12 cellular contexts compared by ENCODE assay signal in genomic region chr7:46215987-46216567, GRCh38.
A peak's percentile ranks its signal among the peaks of the same experiment; 100 is the strongest.
DNase-seq lines count a peak whose midpoint lies in the region; ATAC-seq and TF ChIP-seq lines count a peak whose summit lies in the region.
"Had no signal": no experiment of that assay in that cellular context is flagged by ENCODE, and none has a peak within 500 bp of the region (broad histone marks: within the 10 kb centered on the region; RNA-seq: fewer than 3 reads in every experiment).

No MANE protein-coding gene starts in this region.

- no peak overlapping the region for H3K27ac ChIP-seq in gastrocnemius medialis

- intact Hi-C loops in MCF 10A (cut with micrococcal nuclease) (no loop called here), gastrocnemius medialis (cut with DNase I; ENCODE audit: low total_unique reads) (no loop called here)

- no peak overlapping the region for H3K4me3 ChIP-seq in gastrocnemius medialis

- no peaks in the 10 kb centered on the region for H3K36me3 ChIP-seq in gastrocnemius medialis

- H3K9me3 Mint-ChIP-seq in MCF 10A (ENCODE audit: unreplicated experiment): no peaks in the 10 kb centered on the region
- H3K9me3 Mint-ChIP-seq in activated naive CD8-positive, alpha-beta T cell treated with anti-CD3 and anti-CD28 coated beads for 36 hours: no peaks in the 10 kb centered on the region
- H3K9me3 Mint-ChIP-seq in stimulated activated naive B cell treated with anti-CD40 and anti-IgM and Interleukin-4, amounts not matched to agents 10 μg/mL and 1 μg/mL and 100 μg/mL, for 72 hours: peaks cover 0 to 8% of the 10 kb centered on the region in 2 donors
- H3K9me3 Mint-ChIP-seq: T-helper 1 cell treated with Interleukin-12 subunit alpha and Interleukin-12 subunit beta and Interleukin-4 antibody, amounts not matched to agents 30 μg/mL and 1 μg/mL, for 36 hours had no signal

- no peak for TF ChIP-seq POLR2A in gastrocnemius medialis (IDR thresholded peaks at IDR 0.05)

- DNase-seq in NCI-H128 (lab: John Stamatoyannopoulos, UW; ENCODE audit: unreplicated experiment) (peak; percentile 23), MCF 10A (ENCODE audit: unreplicated experiment) (peak; percentile 55), left lobe of liver (ENCODE audit: low spot score) (peak; percentile 79), gastrocnemius medialis (no peak), NCI-H69 (lab: John Stamatoyannopoulos, UW) (no peak)
- no peak for DNase-seq in activated naive CD8-positive, alpha-beta T cell treated with anti-CD3 and anti-CD28 coated beads for 36 hours
- DNase-seq in stimulated activated naive B cell treated with anti-CD40 and anti-IgM and Interleukin-4, amounts not matched to agents 10 μg/mL and 1 μg/mL and 100 μg/mL, for 72 hours: no peak
- DNase-seq: activated CD4-positive, alpha-beta T cell treated with anti-CD3 and anti-CD28 coated beads, Interleukin-2, amount 50 U/mL, for 1 hour; NCI-H2081 had no signal

- in situ Hi-C loops in gastrocnemius medialis (cut with MboI; ENCODE audit: low sequenced_read_pairs in 4 of 4): no loop called here

- H3K27ac Mint-ChIP-seq in MCF 10A (ENCODE audit: low read depth, unreplicated experiment): no peak overlapping the region
- no peak overlapping the region for H3K27ac Mint-ChIP-seq in activated naive CD8-positive, alpha-beta T cell treated with anti-CD3 and anti-CD28 coated beads for 36 hours
- no peak overlapping the region for H3K27ac Mint-ChIP-seq in stimulated activated naive B cell treated with anti-CD40 and anti-IgM and Interleukin-4, amounts not matched to agents 10 μg/mL and 1 μg/mL and 100 μg/mL, for 72 hours
- H3K27ac Mint-ChIP-seq: activated T-helper 17 cell treated with anti-CD3 and anti-CD28 coated beads, Interleukin-2, amount 50 U/mL, for 72 hours; T-helper 1 cell treated with Interleukin-12 subunit alpha and Interleukin-12 subunit beta and Interleukin-4 antibody, amounts not matched to agents 30 μg/mL and 1 μg/mL, for 36 hours had no signal

- BruUV-seq in MCF 10A (replicated peaks; lab: Mats Ljungman, UMichigan): no TSS peak

- H3K36me3 Mint-ChIP-seq in MCF 10A (ENCODE audit: insufficient read depth, unreplicated experiment): no peaks in the 10 kb centered on the region
- no peaks in the 10 kb centered on the region for H3K36me3 Mint-ChIP-seq in activated naive CD8-positive, alpha-beta T cell treated with anti-CD3 and anti-CD28 coated beads for 36 hours
- H3K36me3 Mint-ChIP-seq in stimulated activated naive B cell treated with anti-CD40 and anti-IgM and Interleukin-4, amounts not matched to agents 10 μg/mL and 1 μg/mL and 100 μg/mL, for 72 hours: no peaks in the 10 kb centered on the region

- ATAC-seq in left lobe of liver (peak; percentile 98), gastrocnemius medialis (peak; percentile 36 to 39), HG03095 (IDR thresholded peaks at IDR 0.05; ENCODE audit: unreplicated experiment) (no peak)
- ATAC-seq in stimulated activated naive B cell treated with anti-CD40 and anti-IgM and Interleukin-4, amounts not matched to agents 10 μg/mL and 1 μg/mL and 100 μg/mL, for 72 hours (replicated peaks): no peak
- ATAC-seq: activated T-helper 17 cell treated with anti-CD3 and anti-CD28 coated beads, Interleukin-2, amount 50 U/mL, for 72 hours had no signal

- no peak overlapping the region for H3K4me3 Mint-ChIP-seq in MCF 10A (ENCODE audit: unreplicated experiment)
- H3K4me3 Mint-ChIP-seq in activated naive CD8-positive, alpha-beta T cell treated with anti-CD3 and anti-CD28 coated beads for 36 hours: no peak overlapping the region
- H3K4me3 Mint-ChIP-seq in stimulated activated naive B cell treated with anti-CD40 and anti-IgM and Interleukin-4, amounts not matched to agents 10 μg/mL and 1 μg/mL and 100 μg/mL, for 72 hours: no peak overlapping the region
- H3K4me3 Mint-ChIP-seq: activated T-helper 17 cell treated with anti-CD3 and anti-CD28 coated beads, Interleukin-2, amount 50 U/mL, for 72 hours; T-helper 1 cell treated with Interleukin-12 subunit alpha and Interleukin-12 subunit beta and Interleukin-4 antibody, amounts not matched to agents 30 μg/mL and 1 μg/mL, for 36 hours had no signal

- H3K27me3 Mint-ChIP-seq in MCF 10A (ENCODE audit: insufficient read depth, unreplicated experiment): no peaks in the 10 kb centered on the region
- H3K27me3 Mint-ChIP-seq in activated naive CD8-positive, alpha-beta T cell treated with anti-CD3 and anti-CD28 coated beads for 36 hours: peaks cover 11% of the 10 kb centered on the region
- no peaks in the 10 kb centered on the region for H3K27me3 Mint-ChIP-seq in stimulated activated naive B cell treated with anti-CD40 and anti-IgM and Interleukin-4, amounts not matched to agents 10 μg/mL and 1 μg/mL and 100 μg/mL, for 72 hours
- H3K27me3 Mint-ChIP-seq: activated T-helper 17 cell treated with anti-CD3 and anti-CD28 coated beads, Interleukin-2, amount 50 U/mL, for 72 hours had no signal

- H3K4me1 Mint-ChIP-seq in MCF 10A (ENCODE audit: insufficient read depth, unreplicated experiment): peaks cover 11% of the 10 kb centered on the region
- H3K4me1 Mint-ChIP-seq in activated naive CD8-positive, alpha-beta T cell treated with anti-CD3 and anti-CD28 coated beads for 36 hours: no peaks in the 10 kb centered on the region
- H3K4me1 Mint-ChIP-seq in stimulated activated naive B cell treated with anti-CD40 and anti-IgM and Interleukin-4, amounts not matched to agents 10 μg/mL and 1 μg/mL and 100 μg/mL, for 72 hours: no peaks in the 10 kb centered on the region
- H3K4me1 Mint-ChIP-seq: activated T-helper 17 cell treated with anti-CD3 and anti-CD28 coated beads, Interleukin-2, amount 50 U/mL, for 72 hours had no signal

- H3K9me3 ChIP-seq in gastrocnemius medialis: no peaks in the 10 kb centered on the region

- H3K4me1 ChIP-seq in gastrocnemius medialis: no peaks in the 10 kb centered on the region

- CTCF ChIA-PET in MCF 10A (lab: Yijun Ruan, JAX): no interaction called here

- TF ChIP-seq CTCF in MCF 10A (IDR thresholded peaks at IDR 0.05; ENCODE audit: unreplicated experiment) (no peak), gastrocnemius medialis (IDR thresholded peaks at IDR 0.05 in 4 of 5, conservative IDR thresholded peaks at IDR 0.05 in 1 of 5) (no peak)

- POLR2A ChIA-PET in MCF 10A (lab: Yijun Ruan, JAX): no interaction called here

- H3K27me3 ChIP-seq in gastrocnemius medialis: no peaks in the 10 kb centered on the region

Comparison
In these comparisons a context has a peak if more than half of its experiments do, and no peak if none do; other contexts are left out.
1. DNase-seq: peak in NCI-H128 (single experiment), MCF 10A (single experiment) and left lobe of liver (single experiment); none in gastrocnemius medialis (0 of 2), NCI-H69 (single experiment), activated naive CD8-positive, alpha-beta T cell treated with anti-CD3 and anti-CD28 coated beads for 36 hours (single experiment) and stimulated activated naive B cell treated with anti-CD40 and anti-IgM and Interleukin-4, amounts not matched to agents 10 μg/mL and 1 μg/mL and 100 μg/mL, for 72 hours (single experiment).
2. ATAC-seq: peak in left lobe of liver (single experiment) and gastrocnemius medialis (2 of 2); none in HG03095 (single experiment) and stimulated activated naive B cell treated with anti-CD40 and anti-IgM and Interleukin-4, amounts not matched to agents 10 μg/mL and 1 μg/mL and 100 μg/mL, for 72 hours (0 of 2).